1 cellular context compared by ENCODE assay signal in the genomic region with DNA sequence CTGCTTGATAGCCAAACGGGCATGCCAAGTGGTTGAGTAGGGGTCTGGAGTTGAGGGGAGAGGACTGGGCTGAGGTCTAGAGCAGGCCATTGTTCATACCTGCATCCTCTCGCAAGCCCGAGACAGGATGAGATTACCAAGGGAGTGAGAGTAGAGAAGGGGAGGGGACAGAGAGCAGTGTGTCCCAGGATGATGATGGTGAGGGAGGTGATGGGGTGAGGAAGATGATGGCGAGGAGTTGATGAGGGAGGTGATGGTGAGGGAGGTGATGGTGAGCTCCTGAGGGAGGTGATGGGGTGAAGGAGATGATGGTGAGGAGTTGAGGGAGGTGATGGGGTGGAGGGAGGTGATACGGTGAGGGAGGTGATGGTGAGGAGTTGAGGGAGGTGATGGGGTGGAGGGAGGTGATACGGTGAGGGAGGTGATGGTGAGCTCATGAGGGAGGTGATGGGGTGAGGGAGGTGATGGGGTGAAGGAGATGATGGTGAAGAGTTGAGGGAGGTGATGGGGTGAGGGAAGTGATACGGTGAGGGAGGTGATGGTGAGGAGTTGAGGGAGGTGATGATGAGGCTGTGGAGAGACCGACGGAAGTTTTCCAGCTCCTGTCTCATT.
TF ChIP-seq lines count a peak whose summit lies in the region.

No MANE protein-coding gene starts in this region.

TF ChIP-seq in IMR-90, 13 proteins besides CTCF, POLR2A, EP300 and RAD21:
- TF ChIP-seq, protein P1, sequence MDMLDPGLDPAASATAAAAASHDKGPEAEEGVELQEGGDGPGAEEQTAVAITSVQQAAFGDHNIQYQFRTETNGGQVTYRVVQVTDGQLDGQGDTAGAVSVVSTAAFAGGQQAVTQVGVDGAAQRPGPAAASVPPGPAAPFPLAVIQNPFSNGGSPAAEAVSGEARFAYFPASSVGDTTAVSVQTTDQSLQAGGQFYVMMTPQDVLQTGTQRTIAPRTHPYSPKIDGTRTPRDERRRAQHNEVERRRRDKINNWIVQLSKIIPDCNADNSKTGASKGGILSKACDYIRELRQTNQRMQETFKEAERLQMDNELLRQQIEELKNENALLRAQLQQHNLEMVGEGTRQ (IDR thresholded peaks at IDR 0.05; ENCODE audit: low read depth, low read length), result no peak
- TF ChIP-seq FOS (IDR thresholded peaks at IDR 0.05; ENCODE audit: low read depth, low read length), result no peak
- no peak for TF ChIP-seq NFE2L2 (IDR thresholded peaks at IDR 0.05; ENCODE audit: low read depth, low read length)
- no peak for TF ChIP-seq MAZ (IDR thresholded peaks at IDR 0.05; ENCODE audit: borderline replicate concordance, low read depth, low read length)
- no peak for TF ChIP-seq BHLHE40 (IDR thresholded peaks at IDR 0.05; ENCODE audit: low read depth, low read length)
- no peak for TF ChIP-seq MAFK (IDR thresholded peaks at IDR 0.05; ENCODE audit: low read depth, low read length)
- TF ChIP-seq, protein P2, sequence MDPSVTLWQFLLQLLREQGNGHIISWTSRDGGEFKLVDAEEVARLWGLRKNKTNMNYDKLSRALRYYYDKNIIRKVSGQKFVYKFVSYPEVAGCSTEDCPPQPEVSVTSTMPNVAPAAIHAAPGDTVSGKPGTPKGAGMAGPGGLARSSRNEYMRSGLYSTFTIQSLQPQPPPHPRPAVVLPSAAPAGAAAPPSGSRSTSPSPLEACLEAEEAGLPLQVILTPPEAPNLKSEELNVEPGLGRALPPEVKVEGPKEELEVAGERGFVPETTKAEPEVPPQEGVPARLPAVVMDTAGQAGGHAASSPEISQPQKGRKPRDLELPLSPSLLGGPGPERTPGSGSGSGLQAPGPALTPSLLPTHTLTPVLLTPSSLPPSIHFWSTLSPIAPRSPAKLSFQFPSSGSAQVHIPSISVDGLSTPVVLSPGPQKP (IDR thresholded peaks at IDR 0.05; ENCODE audit: borderline replicate concordance, low read depth, low read length), result no peak
- no peak for TF ChIP-seq CHD1 (IDR thresholded peaks at IDR 0.05; ENCODE audit: low read depth, low read length)
- no peak for TF ChIP-seq RFX5 (IDR thresholded peaks at IDR 0.05; ENCODE audit: low read depth, low read length)
- no peak for TF ChIP-seq MXI1 (IDR thresholded peaks at IDR 0.05; ENCODE audit: borderline replicate concordance, low read depth, low read length)
- no peak for TF ChIP-seq CEBPB (IDR thresholded peaks at IDR 0.05; ENCODE audit: low read depth, low read length)
- no peak for TF ChIP-seq RCOR1 (IDR thresholded peaks at IDR 0.05; ENCODE audit: insufficient replicate concordance, low read length)
- TF ChIP-seq SMC3 (IDR thresholded peaks at IDR 0.05; ENCODE audit: low read depth, low read length), result no peak
